1 cellular context compared by ENCODE assay signal in the genomic region with DNA sequence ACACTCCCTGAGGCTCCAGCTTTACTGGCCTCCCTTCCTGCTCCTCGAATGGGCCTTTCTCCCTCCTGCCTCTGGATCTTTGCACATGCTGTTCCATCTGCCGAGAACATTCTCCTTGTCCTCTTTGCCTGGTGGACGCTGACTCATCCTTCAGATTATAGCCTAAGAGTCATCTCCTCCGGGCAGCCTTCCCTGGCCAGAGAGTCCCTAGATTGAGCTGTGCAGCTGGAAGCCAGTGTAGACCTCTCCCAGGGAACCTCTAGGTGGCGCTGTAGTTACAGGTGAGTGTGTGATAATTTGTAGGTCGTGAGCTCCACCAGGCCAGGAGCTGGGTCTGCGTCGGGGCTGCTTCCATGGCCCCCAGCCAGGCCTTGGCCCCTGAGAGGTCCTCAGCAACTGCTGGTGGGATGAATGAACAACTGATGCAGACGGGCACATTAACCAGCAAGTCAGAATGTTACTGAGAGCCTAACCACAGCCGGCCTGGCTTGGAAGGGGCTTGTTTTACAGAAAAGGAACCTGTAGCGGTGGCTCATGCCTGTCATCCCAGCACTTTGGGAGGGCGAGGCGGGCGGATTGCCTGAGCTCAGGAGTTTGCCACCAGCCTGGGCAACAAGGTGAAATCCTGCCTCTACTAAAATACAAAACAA.
TF ChIP-seq lines count a peak whose summit lies in the region.

No MANE protein-coding gene starts in this region.

TF ChIP-seq in H1, 55 proteins besides CTCF, POLR2A, EP300 and RAD21:
- no peak for TF ChIP-seq RNF2 (IDR thresholded peaks at IDR 0.05; ENCODE audit: borderline replicate concordance, low read depth, low read length, missing control alignments, poor library complexity, severe bottlenecking)
- no peak for TF ChIP-seq TAF7 (optimal IDR thresholded peaks at IDR 0.05; ENCODE audit: borderline replicate concordance, low read depth, low read length)
- no peak for TF ChIP-seq SIN3A (conservative IDR thresholded peaks at IDR 0.05 in 1 of 2, IDR thresholded peaks at IDR 0.05 in 1 of 2; ENCODE audit: low read depth in 1 of 2, low read length in 2 of 2)
- TF ChIP-seq SAP30 (IDR thresholded peaks at IDR 0.05; ENCODE audit: insufficient read depth, insufficient replicate concordance, low read length): no peak
- TF ChIP-seq, protein P1, sequence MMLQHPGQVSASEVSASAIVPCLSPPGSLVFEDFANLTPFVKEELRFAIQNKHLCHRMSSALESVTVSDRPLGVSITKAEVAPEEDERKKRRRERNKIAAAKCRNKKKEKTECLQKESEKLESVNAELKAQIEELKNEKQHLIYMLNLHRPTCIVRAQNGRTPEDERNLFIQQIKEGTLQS (IDR thresholded peaks at IDR 0.05; ENCODE audit: insufficient read depth, low read depth, low read length): no peak
- TF ChIP-seq HDAC2 (IDR thresholded peaks at IDR 0.05; ENCODE audit: borderline replicate concordance in 1 of 2, low read depth in 2 of 2, low read length in 2 of 2): no peak
- TF ChIP-seq BCL11A (IDR thresholded peaks at IDR 0.05; ENCODE audit: low read depth in 2 of 2, low read length in 2 of 2): no peak
- TF ChIP-seq BACH1 (IDR thresholded peaks at IDR 0.05; ENCODE audit: low read length): no peak
- TF ChIP-seq BRCA1 (IDR thresholded peaks at IDR 0.05; ENCODE audit: low read depth, low read length): no peak
- TF ChIP-seq ASH2L (IDR thresholded peaks at IDR 0.05; ENCODE audit: low read length): no peak
- no peak for TF ChIP-seq SP4 (IDR thresholded peaks at IDR 0.05; ENCODE audit: low read length)
- TF ChIP-seq EZH2 (IDR thresholded peaks at IDR 0.05; ENCODE audit: low read depth, low read length, severe bottlenecking): no peak
- 0 out of 2 replicates have a peak, but pooled peaks have one; percentile 10 for TF ChIP-seq YY1 (IDR thresholded peaks at IDR 0.05; ENCODE audit: low read depth, low read length)
- no peak for TF ChIP-seq CBX5 (IDR thresholded peaks at IDR 0.05; ENCODE audit: low read depth, low read length)
- no peak for TF ChIP-seq SIRT6 (IDR thresholded peaks at IDR 0.05; ENCODE audit: low read length)
- no peak for TF ChIP-seq TEAD4 (IDR thresholded peaks at IDR 0.05; ENCODE audit: low read depth, low read length)
- no peak for TF ChIP-seq RBBP5 (IDR thresholded peaks at IDR 0.05; ENCODE audit: borderline replicate concordance, low read depth, low read length)
- no peak for TF ChIP-seq KDM1A (IDR thresholded peaks at IDR 0.05; ENCODE audit: borderline replicate concordance, low read length)
- no peak for TF ChIP-seq ZNF274 (IDR thresholded peaks at IDR 0.05; ENCODE audit: borderline replicate concordance, extremely low read depth, low read length)
- peak; percentile 51; the same call in 1 of the 2 replicates for TF ChIP-seq JUND (IDR thresholded peaks at IDR 0.05; ENCODE audit: low read length)
- TF ChIP-seq CBX8 (IDR thresholded peaks at IDR 0.05; ENCODE audit: borderline replicate concordance, low read depth, low read length): no peak
- no peak for TF ChIP-seq SIX5 (IDR thresholded peaks at IDR 0.05; ENCODE audit: low read depth, low read length)
- TF ChIP-seq, protein P2, sequence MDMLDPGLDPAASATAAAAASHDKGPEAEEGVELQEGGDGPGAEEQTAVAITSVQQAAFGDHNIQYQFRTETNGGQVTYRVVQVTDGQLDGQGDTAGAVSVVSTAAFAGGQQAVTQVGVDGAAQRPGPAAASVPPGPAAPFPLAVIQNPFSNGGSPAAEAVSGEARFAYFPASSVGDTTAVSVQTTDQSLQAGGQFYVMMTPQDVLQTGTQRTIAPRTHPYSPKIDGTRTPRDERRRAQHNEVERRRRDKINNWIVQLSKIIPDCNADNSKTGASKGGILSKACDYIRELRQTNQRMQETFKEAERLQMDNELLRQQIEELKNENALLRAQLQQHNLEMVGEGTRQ (IDR thresholded peaks at IDR 0.05; ENCODE audit: low read length): no peak
- TF ChIP-seq, protein P3, sequence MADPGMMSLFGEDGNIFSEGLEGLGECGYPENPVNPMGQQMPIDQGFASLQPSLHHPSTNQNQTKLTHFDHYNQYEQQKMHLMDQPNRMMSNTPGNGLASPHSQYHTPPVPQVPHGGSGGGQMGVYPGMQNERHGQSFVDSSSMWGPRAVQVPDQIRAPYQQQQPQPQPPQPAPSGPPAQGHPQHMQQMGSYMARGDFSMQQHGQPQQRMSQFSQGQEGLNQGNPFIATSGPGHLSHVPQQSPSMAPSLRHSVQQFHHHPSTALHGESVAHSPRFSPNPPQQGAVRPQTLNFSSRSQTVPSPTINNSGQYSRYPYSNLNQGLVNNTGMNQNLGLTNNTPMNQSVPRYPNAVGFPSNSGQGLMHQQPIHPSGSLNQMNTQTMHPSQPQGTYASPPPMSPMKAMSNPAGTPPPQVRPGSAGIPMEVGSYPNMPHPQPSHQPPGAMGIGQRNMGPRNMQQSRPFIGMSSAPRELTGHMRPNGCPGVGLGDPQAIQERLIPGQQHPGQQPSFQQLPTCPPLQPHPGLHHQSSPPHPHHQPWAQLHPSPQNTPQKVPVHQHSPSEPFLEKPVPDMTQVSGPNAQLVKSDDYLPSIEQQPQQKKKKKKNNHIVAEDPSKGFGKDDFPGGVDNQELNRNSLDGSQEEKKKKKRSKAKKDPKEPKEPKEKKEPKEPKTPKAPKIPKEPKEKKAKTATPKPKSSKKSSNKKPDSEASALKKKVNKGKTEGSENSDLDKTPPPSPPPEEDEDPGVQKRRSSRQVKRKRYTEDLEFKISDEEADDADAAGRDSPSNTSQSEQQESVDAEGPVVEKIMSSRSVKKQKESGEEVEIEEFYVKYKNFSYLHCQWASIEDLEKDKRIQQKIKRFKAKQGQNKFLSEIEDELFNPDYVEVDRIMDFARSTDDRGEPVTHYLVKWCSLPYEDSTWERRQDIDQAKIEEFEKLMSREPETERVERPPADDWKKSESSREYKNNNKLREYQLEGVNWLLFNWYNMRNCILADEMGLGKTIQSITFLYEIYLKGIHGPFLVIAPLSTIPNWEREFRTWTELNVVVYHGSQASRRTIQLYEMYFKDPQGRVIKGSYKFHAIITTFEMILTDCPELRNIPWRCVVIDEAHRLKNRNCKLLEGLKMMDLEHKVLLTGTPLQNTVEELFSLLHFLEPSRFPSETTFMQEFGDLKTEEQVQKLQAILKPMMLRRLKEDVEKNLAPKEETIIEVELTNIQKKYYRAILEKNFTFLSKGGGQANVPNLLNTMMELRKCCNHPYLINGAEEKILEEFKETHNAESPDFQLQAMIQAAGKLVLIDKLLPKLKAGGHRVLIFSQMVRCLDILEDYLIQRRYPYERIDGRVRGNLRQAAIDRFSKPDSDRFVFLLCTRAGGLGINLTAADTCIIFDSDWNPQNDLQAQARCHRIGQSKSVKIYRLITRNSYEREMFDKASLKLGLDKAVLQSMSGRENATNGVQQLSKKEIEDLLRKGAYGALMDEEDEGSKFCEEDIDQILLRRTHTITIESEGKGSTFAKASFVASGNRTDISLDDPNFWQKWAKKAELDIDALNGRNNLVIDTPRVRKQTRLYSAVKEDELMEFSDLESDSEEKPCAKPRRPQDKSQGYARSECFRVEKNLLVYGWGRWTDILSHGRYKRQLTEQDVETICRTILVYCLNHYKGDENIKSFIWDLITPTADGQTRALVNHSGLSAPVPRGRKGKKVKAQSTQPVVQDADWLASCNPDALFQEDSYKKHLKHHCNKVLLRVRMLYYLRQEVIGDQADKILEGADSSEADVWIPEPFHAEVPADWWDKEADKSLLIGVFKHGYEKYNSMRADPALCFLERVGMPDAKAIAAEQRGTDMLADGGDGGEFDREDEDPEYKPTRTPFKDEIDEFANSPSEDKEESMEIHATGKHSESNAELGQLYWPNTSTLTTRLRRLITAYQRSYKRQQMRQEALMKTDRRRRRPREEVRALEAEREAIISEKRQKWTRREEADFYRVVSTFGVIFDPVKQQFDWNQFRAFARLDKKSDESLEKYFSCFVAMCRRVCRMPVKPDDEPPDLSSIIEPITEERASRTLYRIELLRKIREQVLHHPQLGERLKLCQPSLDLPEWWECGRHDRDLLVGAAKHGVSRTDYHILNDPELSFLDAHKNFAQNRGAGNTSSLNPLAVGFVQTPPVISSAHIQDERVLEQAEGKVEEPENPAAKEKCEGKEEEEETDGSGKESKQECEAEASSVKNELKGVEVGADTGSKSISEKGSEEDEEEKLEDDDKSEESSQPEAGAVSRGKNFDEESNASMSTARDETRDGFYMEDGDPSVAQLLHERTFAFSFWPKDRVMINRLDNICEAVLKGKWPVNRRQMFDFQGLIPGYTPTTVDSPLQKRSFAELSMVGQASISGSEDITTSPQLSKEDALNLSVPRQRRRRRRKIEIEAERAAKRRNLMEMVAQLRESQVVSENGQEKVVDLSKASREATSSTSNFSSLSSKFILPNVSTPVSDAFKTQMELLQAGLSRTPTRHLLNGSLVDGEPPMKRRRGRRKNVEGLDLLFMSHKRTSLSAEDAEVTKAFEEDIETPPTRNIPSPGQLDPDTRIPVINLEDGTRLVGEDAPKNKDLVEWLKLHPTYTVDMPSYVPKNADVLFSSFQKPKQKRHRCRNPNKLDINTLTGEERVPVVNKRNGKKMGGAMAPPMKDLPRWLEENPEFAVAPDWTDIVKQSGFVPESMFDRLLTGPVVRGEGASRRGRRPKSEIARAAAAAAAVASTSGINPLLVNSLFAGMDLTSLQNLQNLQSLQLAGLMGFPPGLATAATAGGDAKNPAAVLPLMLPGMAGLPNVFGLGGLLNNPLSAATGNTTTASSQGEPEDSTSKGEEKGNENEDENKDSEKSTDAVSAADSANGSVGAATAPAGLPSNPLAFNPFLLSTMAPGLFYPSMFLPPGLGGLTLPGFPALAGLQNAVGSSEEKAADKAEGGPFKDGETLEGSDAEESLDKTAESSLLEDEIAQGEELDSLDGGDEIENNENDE (IDR thresholded peaks at IDR 0.05; ENCODE audit: insufficient replicate concordance, low read length): no peak
- TF ChIP-seq POLR2AphosphoS5 (IDR thresholded peaks at IDR 0.05; ENCODE audit: low read depth, low read length): no peak
- no peak for TF ChIP-seq CHD1 (IDR thresholded peaks at IDR 0.05; ENCODE audit: low read depth, low read length)
- TF ChIP-seq, protein P4, sequence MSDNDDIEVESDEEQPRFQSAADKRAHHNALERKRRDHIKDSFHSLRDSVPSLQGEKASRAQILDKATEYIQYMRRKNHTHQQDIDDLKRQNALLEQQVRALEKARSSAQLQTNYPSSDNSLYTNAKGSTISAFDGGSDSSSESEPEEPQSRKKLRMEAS (IDR thresholded peaks at IDR 0.05): no peak
- no peak for TF ChIP-seq JUN (IDR thresholded peaks at IDR 0.05; ENCODE audit: low read depth, low read length)
- no peak for TF ChIP-seq SP2 (IDR thresholded peaks at IDR 0.05; ENCODE audit: low read length)
- no peak for TF ChIP-seq CTBP2 (IDR thresholded peaks at IDR 0.05; ENCODE audit: borderline replicate concordance, insufficient read depth, insufficient read length, low read length)
- no peak for TF ChIP-seq RXRA (IDR thresholded peaks at IDR 0.05; ENCODE audit: insufficient read depth, low read depth, low read length)
- TF ChIP-seq CEBPB (IDR thresholded peaks at IDR 0.05; ENCODE audit: low read depth, low read length): no peak
- TF ChIP-seq NANOG (IDR thresholded peaks at IDR 0.05; ENCODE audit: insufficient read depth, low read depth, low read length, poor library complexity, severe bottlenecking): no peak
- TF ChIP-seq KDM5A (IDR thresholded peaks at IDR 0.05; ENCODE audit: low read length): no peak
- peak; percentile 29; the same call in 1 of the 2 replicates for TF ChIP-seq MAFK (IDR thresholded peaks at IDR 0.05; ENCODE audit: low read depth, low read length)
- TF ChIP-seq, protein P5, sequence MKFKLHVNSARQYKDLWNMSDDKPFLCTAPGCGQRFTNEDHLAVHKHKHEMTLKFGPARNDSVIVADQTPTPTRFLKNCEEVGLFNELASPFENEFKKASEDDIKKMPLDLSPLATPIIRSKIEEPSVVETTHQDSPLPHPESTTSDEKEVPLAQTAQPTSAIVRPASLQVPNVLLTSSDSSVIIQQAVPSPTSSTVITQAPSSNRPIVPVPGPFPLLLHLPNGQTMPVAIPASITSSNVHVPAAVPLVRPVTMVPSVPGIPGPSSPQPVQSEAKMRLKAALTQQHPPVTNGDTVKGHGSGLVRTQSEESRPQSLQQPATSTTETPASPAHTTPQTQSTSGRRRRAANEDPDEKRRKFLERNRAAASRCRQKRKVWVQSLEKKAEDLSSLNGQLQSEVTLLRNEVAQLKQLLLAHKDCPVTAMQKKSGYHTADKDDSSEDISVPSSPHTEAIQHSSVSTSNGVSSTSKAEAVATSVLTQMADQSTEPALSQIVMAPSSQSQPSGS (IDR thresholded peaks at IDR 0.05; ENCODE audit: low read length): no peak
- TF ChIP-seq CREB1 (IDR thresholded peaks at IDR 0.05): 0 out of 2 replicates have a peak, but pooled peaks have one; percentile 24
- TF ChIP-seq, protein P6, sequence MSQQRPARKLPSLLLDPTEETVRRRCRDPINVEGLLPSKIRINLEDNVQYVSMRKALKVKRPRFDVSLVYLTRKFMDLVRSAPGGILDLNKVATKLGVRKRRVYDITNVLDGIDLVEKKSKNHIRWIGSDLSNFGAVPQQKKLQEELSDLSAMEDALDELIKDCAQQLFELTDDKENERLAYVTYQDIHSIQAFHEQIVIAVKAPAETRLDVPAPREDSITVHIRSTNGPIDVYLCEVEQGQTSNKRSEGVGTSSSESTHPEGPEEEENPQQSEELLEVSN (IDR thresholded peaks at IDR 0.05): no peak
- TF ChIP-seq PHF8 (conservative IDR thresholded peaks at IDR 0.05; ENCODE audit: low read depth, low read length): no peak
- TF ChIP-seq CHD2 (IDR thresholded peaks at IDR 0.05; ENCODE audit: low read length): 0 out of 2 replicates have a peak, but pooled peaks have one; percentile 20
- TF ChIP-seq SUZ12 (IDR thresholded peaks at IDR 0.05; ENCODE audit: low read length): no peak
- no peak for TF ChIP-seq NRF1 (IDR thresholded peaks at IDR 0.05; ENCODE audit: low read depth, low read length)
- no peak for TF ChIP-seq GABPA (IDR thresholded peaks at IDR 0.05; ENCODE audit: borderline replicate concordance, insufficient read depth, low read length)
TF ChIP-seq in H1: peak in this region for 5.
